8 cellular contexts compared by ENCODE assay signal in the genomic region with DNA sequence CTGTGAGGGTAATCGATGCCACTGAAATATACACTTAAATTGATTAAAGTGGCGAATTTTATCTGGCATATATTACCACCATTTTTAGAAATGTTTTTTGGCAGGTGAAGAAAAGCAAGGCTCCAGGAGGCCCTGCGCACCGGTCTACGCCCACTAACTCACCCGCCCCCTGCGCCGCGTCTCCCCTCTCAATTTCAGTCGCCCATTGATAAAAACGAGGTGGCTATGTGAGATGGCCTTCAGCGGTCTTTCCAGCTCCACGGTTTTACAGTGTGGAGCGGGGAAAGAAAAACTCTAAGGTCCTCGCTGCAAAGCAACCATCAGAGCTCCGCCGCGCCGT.
DNase-seq lines count a peak whose midpoint lies in the region; ATAC-seq and TF ChIP-seq lines count a peak whose summit lies in the region.

No MANE protein-coding gene starts in this region.

- no peaks in the 10 kb centered on the region for H3K27me3 ChIP-seq in RWPE2 (ENCODE audit: insufficient read depth, poor library complexity, severe bottlenecking)

- TF ChIP-seq CTCF in GM12864 (IDR thresholded peaks at IDR 0.05; ENCODE audit: low read depth, low read length, missing control alignments) (no peak), HFF-Myc (IDR thresholded peaks at IDR 0.05; ENCODE audit: low read depth, low read length, missing control alignments) (no peak), RWPE2 (IDR thresholded peaks at IDR 0.05; ENCODE audit: poor library complexity, severe bottlenecking) (no peak), foreskin fibroblast (IDR thresholded peaks at IDR 0.05; ENCODE audit: low read depth, low read length) (no peak), retinal pigment epithelial cell (conservative IDR thresholded peaks at IDR 0.05; ENCODE audit: low read depth, low read length) (no peak)

- no peak overlapping the region for H3K27ac ChIP-seq in RWPE2 (ENCODE audit: poor library complexity, severe bottlenecking)

- DNase-seq in GM12864 (ENCODE audit: low read depth) (no peak), HFF-Myc (ENCODE audit: extremely low read depth, low read depth) (no peak), RWPE2 (ENCODE audit: low spot score) (no peak), foreskin fibroblast (no peak), retinal pigment epithelial cell (ENCODE audit: low read depth) (no peak), NCI-H526 treated with DMSO at 0.1 percent for 48 hours (lab: John Stamatoyannopoulos, UW) (no peak), NOMO-1 (lab: John Stamatoyannopoulos, UW; ENCODE audit: unreplicated experiment in 2 of 2) (no peak)

- H3K4me3 ChIP-seq in GM12864 (ENCODE audit: low read depth, low read length) (peak overlapping the region; percentile 55), HFF-Myc (replicated peaks; ENCODE audit: low read depth, low read length) (peak overlapping the region; percentile 53), RWPE2 (ENCODE audit: severe bottlenecking) (peak overlapping the region; percentile 57), foreskin fibroblast (ENCODE audit: low read depth in 1 of 2, low read length in 2 of 2) (peak overlapping the region; percentile 77 to 82), retinal pigment epithelial cell (ENCODE audit: low read length) (peak overlapping the region; percentile 67)

- ATAC-seq in RWPE2 (ENCODE audit: low read depth) (peak; percentile 26), HG03565 (IDR thresholded peaks at IDR 0.05; ENCODE audit: unreplicated experiment) (no peak)

- H3K9me3 ChIP-seq in RWPE2 (ENCODE audit: severe bottlenecking): no peaks in the 10 kb centered on the region

- no peaks in the 10 kb centered on the region for H3K4me1 ChIP-seq in RWPE2 (ENCODE audit: insufficient read depth, poor library complexity, severe bottlenecking)

- no peaks in the 10 kb centered on the region for H3K36me3 ChIP-seq in RWPE2 (ENCODE audit: low read depth)
